In genomic region chr6:11632231-11632630, GRCh38 we compare ENCODE assay signal across 14 cellular contexts.
DNase-seq lines count a peak whose midpoint lies in the region; ATAC-seq and TF ChIP-seq lines count a peak whose summit lies in the region.
"Had no signal": no experiment of that assay in that cellular context is flagged by ENCODE, and none has a peak within 500 bp of the region (broad histone marks: within the 10 kb centered on the region; RNA-seq: fewer than 3 reads in every experiment).

No MANE protein-coding gene starts in this region.

- TF ChIP-seq CTCF in chondrocyte (IDR thresholded peaks at IDR 0.05), result no peak

- peak overlapping the region; percentile 45 for H3K27ac Mint-ChIP-seq in chondrocyte (ENCODE audit: unreplicated experiment)
- H3K27ac Mint-ChIP-seq: activated T-cell treated with anti-CD3 and anti-CD28 coated beads, Interleukin-2, amount 50 U/mL, for 72 hours had no signal

- DNase-seq in ACHN (peak; percentile 38), HPDE6-E6E7 (ENCODE audit: extremely low spot score) (peak; percentile 74), chondrocyte (ENCODE audit: low spot score) (no peak), mucosa of gallbladder (ENCODE audit: low spot score) (peak; percentile 72), NCI-H345 (lab: John Stamatoyannopoulos, UW) (no peak)
- DNase-seq: activated CD4-positive, alpha-beta T cell treated with anti-CD3 and anti-CD28 coated beads for 4 hours; activated T-cell treated with anti-CD3 and anti-CD28 coated beads, Interleukin-2, amount 50 U/mL, for 72 hours; anterior cingulate cortex; effector CD4-positive, alpha-beta T cell; NCI-H2171; T-helper 1 cell had no signal

- peaks cover 26% of the 10 kb centered on the region for H3K4me1 Mint-ChIP-seq in chondrocyte (ENCODE audit: low read depth)

- no peaks in the 10 kb centered on the region for H3K9me3 Mint-ChIP-seq in chondrocyte (ENCODE audit: low read depth)
- H3K9me3 Mint-ChIP-seq: activated T-cell treated with anti-CD3 and anti-CD28 coated beads, Interleukin-2, amount 50 U/mL, for 72 hours had no signal

- H3K4me3 Mint-ChIP-seq in chondrocyte (ENCODE audit: unreplicated experiment), result no peak overlapping the region
- H3K4me3 Mint-ChIP-seq: activated T-cell treated with anti-CD3 and anti-CD28 coated beads, Interleukin-2, amount 50 U/mL, for 72 hours had no signal

- H3K27me3 Mint-ChIP-seq in chondrocyte (ENCODE audit: low read depth), result no peaks in the 10 kb centered on the region

- H3K36me3 Mint-ChIP-seq in chondrocyte (ENCODE audit: low read depth), result no peaks in the 10 kb centered on the region

- no peak for ATAC-seq in HG03521 (IDR thresholded peaks at IDR 0.05; ENCODE audit: unreplicated experiment)
- no peak for ATAC-seq in HG03439 (IDR thresholded peaks at IDR 0.05; ENCODE audit: unreplicated experiment)
- ATAC-seq in GM21576 (IDR thresholded peaks at IDR 0.05; ENCODE audit: unreplicated experiment), result no peak
- ATAC-seq: activated T-cell treated with anti-CD3 and anti-CD28 coated beads, Interleukin-2, amount 50 U/mL, for 72 hours had no signal

- in situ Hi-C loops in ACHN (cut with HindIII; ENCODE audit: low pct_ligation_motif_present, low pct_unique_long_range_greater_than_20kb, low sequenced_read_pairs), result no loop called here

Comparison
In these comparisons a context has a peak if more than half of its experiments do, and no peak if none do; other contexts are left out.
1. DNase-seq: peak in ACHN (single experiment), HPDE6-E6E7 (single experiment) and mucosa of gallbladder (single experiment); none in chondrocyte (single experiment) and NCI-H345 (single experiment).